In genomic region chr11:112226062-112226921, GRCh38 we compare ENCODE assay signal across 1 cellular context.
A peak's percentile ranks its signal among the peaks of the same experiment; 100 is the strongest.
TF ChIP-seq lines count a peak whose summit lies in the region.

TSS of gene PTS (plus strand) at chr11:112226428. CDS start at chr11:112226444, 16 bp downstream.

TF ChIP-seq in HepG2, 621 proteins besides CTCF, POLR2A, EP300 and RAD21 (continued from another document and continues in another):
- TF ChIP-seq NCOR1 (IDR thresholded peaks at IDR 0.05; ENCODE audit: borderline replicate concordance, low read length) (no peak; the same call in 1 of the 2 replicates), ZNF234 (CRISPR knock-in tag; conservative IDR thresholded peaks at IDR 0.05) (no peak), ZNF564 (CRISPR knock-in tag; IDR thresholded peaks at IDR 0.05) (peak; percentile 58; the same call in 1 of the 2 replicates), ZSCAN22 (CRISPR knock-in tag; IDR thresholded peaks at IDR 0.05) (no peak), TBL1XR1 (IDR thresholded peaks at IDR 0.05; ENCODE audit: borderline replicate concordance, low read length, partially characterized antibody) (peak; percentile 8), ZBTB33 (CRISPR knock-in tag; IDR thresholded peaks at IDR 0.05) (no peak), HMGXB3 (CRISPR knock-in tag; IDR thresholded peaks at IDR 0.05; ENCODE audit: borderline replicate concordance) (no peak; the same call in 1 of the 2 replicates), FOXJ3 (CRISPR knock-in tag; IDR thresholded peaks at IDR 0.05; ENCODE audit: borderline replicate concordance) (no peak), ZNF367 (CRISPR knock-in tag; IDR thresholded peaks at IDR 0.05; ENCODE audit: borderline replicate concordance) (no peak), THRA (CRISPR knock-in tag; IDR thresholded peaks at IDR 0.05; ENCODE audit: borderline replicate concordance) (peak; percentile 53), NFRKB (IDR thresholded peaks at IDR 0.05) (no peak), MEIS2 (CRISPR knock-in tag; IDR thresholded peaks at IDR 0.05) (peak; percentile 62), ZFAT (CRISPR knock-in tag; conservative IDR thresholded peaks at IDR 0.05) (0 out of 2 replicates have a peak, but pooled peaks have one; percentile 11), NFIC (IDR thresholded peaks at IDR 0.05; ENCODE audit: low read length) (no peak), MLX (CRISPR knock-in tag; IDR thresholded peaks at IDR 0.05) (no peak), HES4 (CRISPR knock-in tag; IDR thresholded peaks at IDR 0.05; ENCODE audit: borderline replicate concordance) (peak; percentile 78), ZKSCAN5 (CRISPR knock-in tag; IDR thresholded peaks at IDR 0.05) (no peak), CEBPG (CRISPR knock-in tag; IDR thresholded peaks at IDR 0.05) (0 out of 2 replicates have a peak, but pooled peaks have one; percentile 14), LBX2 (CRISPR knock-in tag; IDR thresholded peaks at IDR 0.05; ENCODE audit: borderline replicate concordance) (peak; percentile 41; the same call in 1 of the 2 replicates), PITX1 (CRISPR knock-in tag; IDR thresholded peaks at IDR 0.05) (no peak), ZNF160 (CRISPR knock-in tag; IDR thresholded peaks at IDR 0.05) (no peak), SOX6 (IDR thresholded peaks at IDR 0.05) (no peak), SOX6 (CRISPR knock-in tag; IDR thresholded peaks at IDR 0.05) (no peak), ZNF780A (CRISPR knock-in tag; IDR thresholded peaks at IDR 0.05) (no peak), DZIP1 (CRISPR knock-in tag; IDR thresholded peaks at IDR 0.05) (no peak), KDM2A (CRISPR knock-in tag; IDR thresholded peaks at IDR 0.05; ENCODE audit: borderline replicate concordance, low read depth) (peak; percentile 92), TMF1 (CRISPR knock-in tag; IDR thresholded peaks at IDR 0.05; ENCODE audit: low read depth) (no peak), BRF2 (CRISPR knock-in tag; IDR thresholded peaks at IDR 0.05) (no peak), FUBP1 (CRISPR knock-in tag; IDR thresholded peaks at IDR 0.05; ENCODE audit: borderline replicate concordance) (no peak), FOXK2 (IDR thresholded peaks at IDR 0.05) (no peak), PCBP1 (IDR thresholded peaks at IDR 0.05; ENCODE audit: borderline replicate concordance, low read depth, low read length) (no peak), TCF7 (IDR thresholded peaks at IDR 0.05; ENCODE audit: low read depth) (no peak), ZNF75D (CRISPR knock-in tag; IDR thresholded peaks at IDR 0.05; ENCODE audit: borderline replicate concordance) (no peak), ZNF775 (CRISPR knock-in tag; IDR thresholded peaks at IDR 0.05; ENCODE audit: borderline replicate concordance) (no peak), NFYB (CRISPR knock-in tag; IDR thresholded peaks at IDR 0.05) (peak; percentile 62), IRF9 (CRISPR knock-in tag; IDR thresholded peaks at IDR 0.05; ENCODE audit: borderline replicate concordance) (peak; percentile 78; the same call in 1 of the 2 replicates), KDM1A (CRISPR knock-in tag; IDR thresholded peaks at IDR 0.05) (0 out of 2 replicates have a peak, but pooled peaks have one; percentile 8), ZBTB10 (CRISPR knock-in tag; IDR thresholded peaks at IDR 0.05; ENCODE audit: borderline replicate concordance) (0 out of 2 replicates have a peak, but pooled peaks have one; percentile 4), CBFB (CRISPR knock-in tag; IDR thresholded peaks at IDR 0.05) (0 out of 2 replicates have a peak, but pooled peaks have one; percentile 51), GPBP1L1 (CRISPR knock-in tag; IDR thresholded peaks at IDR 0.05) (no peak)
